ENCODE assay signal across 8 cellular contexts in the genomic region with DNA sequence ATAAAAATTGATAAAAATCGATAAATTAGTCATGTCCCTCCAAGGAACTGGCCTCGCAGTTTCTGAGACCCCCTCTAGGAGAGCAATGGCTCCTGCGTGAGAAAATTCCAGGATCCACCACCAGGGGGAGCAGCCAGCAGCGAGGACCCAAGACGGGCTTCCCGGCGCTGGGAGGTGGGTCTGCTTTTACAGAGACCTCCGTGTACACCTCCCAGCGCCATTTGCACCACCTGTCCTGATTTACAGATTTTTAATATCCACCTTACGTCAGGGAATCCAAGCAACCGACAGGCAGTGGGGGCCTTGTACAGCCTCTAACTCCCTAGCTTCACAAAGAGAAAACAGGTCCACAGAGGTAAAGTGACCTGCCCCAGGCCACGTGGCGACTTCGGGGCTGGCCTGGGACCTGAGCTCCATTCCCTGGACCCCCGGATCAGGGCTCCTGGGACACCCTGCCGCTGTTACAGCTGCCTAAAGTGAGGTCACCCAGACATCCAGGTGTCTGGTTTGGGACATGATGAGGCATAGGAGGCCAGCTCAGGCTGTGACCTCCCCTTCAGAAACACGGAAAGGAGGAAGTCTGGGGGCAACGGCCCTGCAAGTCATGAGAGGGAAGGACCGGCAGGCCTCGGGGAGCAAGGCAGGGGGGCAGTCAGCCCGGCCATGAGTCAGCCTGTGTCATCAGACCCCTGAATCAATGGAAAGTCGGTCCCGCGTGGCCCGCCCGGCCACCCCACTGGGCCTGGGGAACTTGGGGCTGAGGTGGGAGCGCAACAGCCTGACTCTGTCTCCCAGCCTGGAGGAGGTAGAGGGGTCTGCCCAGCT. TPM values are rescaled to one million over a fixed set of nuclear protein-coding genes. Genes with fewer than 3 reads are reported as not detected.
DNase-seq lines count a peak whose midpoint lies in the region; ATAC-seq and TF ChIP-seq lines count a peak whose summit lies in the region.

No MANE protein-coding gene starts in this region.

- peak overlapping the region in 8 of 59 donors; percentile 19 to 71 (median 50) for H3K27ac ChIP-seq in dorsolateral prefrontal cortex
- H3K27ac ChIP-seq in mesendoderm (ENCODE audit: low read depth, low read length) = no peak overlapping the region

- H3K9ac ChIP-seq in mesendoderm (ENCODE audit: low read length) = no peak overlapping the region

- H2BK5ac ChIP-seq in mesendoderm (ENCODE audit: low read length) = no peak overlapping the region

- H3K27me3 ChIP-seq in dorsolateral prefrontal cortex (no peaks in the 10 kb centered on the region), mesendoderm (ENCODE audit: insufficient read depth, low read length, poor library complexity) (no peaks in the 10 kb centered on the region)

- no CpG with 5 or more reads among the region's 27 CpGs for WGBS in mesendoderm (ENCODE audit: extremely low coverage, insufficient coverage, low lambda C conversion rate)

- no peak overlapping the region for H2BK120ac ChIP-seq in mesendoderm (ENCODE audit: low read depth, low read length)

- no peaks in the 10 kb centered on the region for H3K79me1 ChIP-seq in mesendoderm (ENCODE audit: low read length)

- H3K4me3 ChIP-seq in dorsolateral prefrontal cortex = peak overlapping the region in 40 of 59 donors; percentile 2 to 49 (median 27)
- H3K4me3 ChIP-seq in mesendoderm (ENCODE audit: low read length) = no peak overlapping the region

- H3K79me2 ChIP-seq in mesendoderm (ENCODE audit: control insufficient read depth, insufficient read depth, low read length) = no peaks in the 10 kb centered on the region

- H3K4ac ChIP-seq in mesendoderm (ENCODE audit: low read depth, low read length) = no peak overlapping the region

- H3K56ac ChIP-seq in mesendoderm (ENCODE audit: low read length) = no peak overlapping the region

- no peak overlapping the region for H3K18ac ChIP-seq in mesendoderm (ENCODE audit: low read length)

- no peaks in the 10 kb centered on the region for H3K36me3 ChIP-seq in mesendoderm (ENCODE audit: control insufficient read depth, insufficient read depth, low read length)

- no peak overlapping the region for H3K4me2 ChIP-seq in mesendoderm (ENCODE audit: low read length)

- no peak overlapping the region for H2BK15ac ChIP-seq in mesendoderm (replicated peaks; ENCODE audit: low read depth)

- no peak for ATAC-seq in HG03442 (IDR thresholded peaks at IDR 0.05; ENCODE audit: unreplicated experiment)

- no peaks in the 10 kb centered on the region for H3K4me1 ChIP-seq in mesendoderm (ENCODE audit: control insufficient read depth, low read depth, low read length)

- no peak overlapping the region for H2AK5ac ChIP-seq in mesendoderm (ENCODE audit: low read length)

- H4K8ac ChIP-seq in mesendoderm (ENCODE audit: low read depth, low read length) = no peak overlapping the region

- DNase-seq in NCI-H2081 (lab: John Stamatoyannopoulos, UW) = peak; percentile 51 to 63
- DNase-seq in NCI-H2081 treated with DMSO at 0.1 percent for 48 hours (lab: John Stamatoyannopoulos, UW) = no peak
- peak; percentile 34 for DNase-seq in NCI-H446 treated with DMSO at 0.1 percent for 48 hours (lab: John Stamatoyannopoulos, UW)
- DNase-seq in activated CD4-positive, alpha-beta T cell treated with anti-CD3 and anti-CD28 coated beads, Interleukin-2, amount 50 U/mL, for 4 hours = peak; percentile 76 to 82
- DNase-seq in dorsolateral prefrontal cortex = peak; percentile 63 to 80 (median 76)
- DNase-seq in mesendoderm = peak; percentile 77
- peak; percentile 63 to 69 for DNase-seq in stimulated activated CD8-positive, alpha-beta memory T cell treated with anti-CD3 and anti-CD28 coated beads, Interleukin-15, amount 100 ng/mL, for 48 hours (ENCODE audit: low read depth in 2 of 2)

- peak; percentile 89 to 100 (median 98) for TF ChIP-seq CTCF in dorsolateral prefrontal cortex (IDR thresholded peaks at IDR 0.05 in 54 of 56, conservative IDR thresholded peaks at IDR 0.05 in 2 of 56; ENCODE audit: low read depth in 1 of 56, partially characterized antibody in 56 of 56)

- intact Hi-C loops in dorsolateral prefrontal cortex (cut with DNase I) = loop anchor here in 1 of 2 donors (2.0 kb wide), 1 partner anchor 124 kb away; the partner anchor contains the start of gene RNF215

- H3K23ac ChIP-seq in mesendoderm (ENCODE audit: low read length) = no peak overlapping the region

- no peak overlapping the region for H4K5ac ChIP-seq in mesendoderm (ENCODE audit: low read length)

RNA-seq across cellular contexts. Expression of gene OSM, which starts 3.5 kb away (rescaled TPM):
- total RNA-seq in dorsolateral prefrontal cortex = 1 to 10 TPM in 27 of 120 experiments, under 1 TPM in 47, not detected in 46; 0.23 to 6.7 (median 0.77) TPM
- not detected for polyA plus RNA-seq in mesendoderm (2013, experiment 1 of 2)
- not detected for polyA plus RNA-seq in mesendoderm (2013, experiment 2 of 2)

RNA-seq across cellular contexts. Expression of gene LIF, which starts 16.6 kb away (rescaled TPM):
- total RNA-seq in dorsolateral prefrontal cortex = 1 to 10 TPM in 24 of 120 experiments, under 1 TPM in 53, not detected in 43; 0.10 to 6.6 (median 0.61) TPM
- polyA plus RNA-seq in mesendoderm (2013, experiment 1 of 2) = 1.0 TPM
- 0.84 TPM for polyA plus RNA-seq in mesendoderm (2013, experiment 2 of 2)

RNA-seq across cellular contexts. Expression of gene CASTOR1, which starts 26.2 kb away (rescaled TPM):
- total RNA-seq in dorsolateral prefrontal cortex = 10 to 100 TPM in 109 of 120 experiments, 1 to 10 TPM in 11; 4.6 to 43.5 (median 15.5) TPM
- polyA plus RNA-seq in mesendoderm (2013, experiment 1 of 2) = 3.3 TPM
- polyA plus RNA-seq in mesendoderm (2013, experiment 2 of 2) = 3.4 TPM
